Comparison of ENCODE assay signal across 8 cellular contexts in genomic region chrX:109886122-109886761, GRCh38.
DNase-seq lines count a peak whose midpoint lies in the region; ATAC-seq, FAIRE-seq and TF ChIP-seq lines count a peak whose summit lies in the region.

No MANE protein-coding gene starts in this region.

- intact Hi-C loops in head of caudate nucleus (cut with DNase I) = loop anchor here (10.0 kb wide), 1 partner anchor 171 kb away; no protein-coding TSS in a partner anchor
- intact Hi-C loops in lower leg skin (cut with DNase I; ENCODE audit: low total_unique reads) = no loop called here

- H3K4me1 ChIP-seq in BE2C = no peaks in the 10 kb centered on the region

- H3K4me3 ChIP-seq in BE2C (ENCODE audit: low read depth, low read length) (no peak overlapping the region), lower leg skin (ENCODE audit: low read depth, poor library complexity, severe bottlenecking) (no peak overlapping the region)

- TF ChIP-seq POLR2A in GM12891 (IDR thresholded peaks at IDR 0.05; ENCODE audit: low read depth, low read length) = no peak
- no peak for TF ChIP-seq POLR2A in lower leg skin (IDR thresholded peaks at IDR 0.05)

- peak; percentile 96 for FAIRE-seq in GM12891 (lab: Jason Lieb, UNC)

- H3K36me3 ChIP-seq in BE2C = no peaks in the 10 kb centered on the region

- no peaks in the 10 kb centered on the region for H3K27me3 ChIP-seq in BE2C

- ATAC-seq in GM21390 (IDR thresholded peaks at IDR 0.05; ENCODE audit: unreplicated experiment) = no peak

- H3K9me3 ChIP-seq in BE2C = no peaks in the 10 kb centered on the region

- TF ChIP-seq CTCF in BE2C (IDR thresholded peaks at IDR 0.05; ENCODE audit: low read depth, low read length) = peak; percentile 78
- TF ChIP-seq CTCF in lower leg skin (IDR thresholded peaks at IDR 0.05) = no peak

- peak; percentile 26 for DNase-seq in BE2C
- no peak for DNase-seq in GM12891 (ENCODE audit: insufficient read length, low spot score)
- DNase-seq in NCI-H2227 treated with DMSO at 0.1 percent for 48 hours (lab: John Stamatoyannopoulos, UW) = peak; percentile 36
- DNase-seq in activated T-cell treated with anti-CD3 and anti-CD28 coated beads for 48 hours (ENCODE audit: low read depth) = peak; percentile 2
- peak in 27 of 42 donors; percentile 2 to 60 (median 27) for DNase-seq in head of caudate nucleus
- DNase-seq in stimulated activated CD4-positive, alpha-beta T cell treated with anti-CD3 and anti-CD28 coated beads, Interleukin-1b, Interleukin-23, amount 100 ng/mL, for 48 hours = peak; percentile 12
- DNase-seq in lower leg skin (ENCODE audit: low spot score in 2 of 2) = no peak

- 37 to 42% methylated on average over 4 of the region's 4 CpGs for WGBS in lower leg skin, 2 donors

TF ChIP-seq in GM12891, 5 proteins besides CTCF, POLR2A, EP300 and RAD21:
- TF ChIP-seq SPI1 (IDR thresholded peaks at IDR 0.05; ENCODE audit: low read depth, low read length) (no peak), POLR2AphosphoS5 (IDR thresholded peaks at IDR 0.05; ENCODE audit: low read depth, low read length) (no peak), POU2F2 (IDR thresholded peaks at IDR 0.05; ENCODE audit: low read depth, low read length) (no peak), TAF1 (IDR thresholded peaks at IDR 0.05; ENCODE audit: low read depth, low read length) (no peak), PAX5 (IDR thresholded peaks at IDR 0.05; ENCODE audit: insufficient read depth, low read length, severe bottlenecking) (no peak)

Comparison
In these comparisons a context has a peak if more than half of its experiments do, and no peak if none do; other contexts are left out.
1. DNase-seq: peak in BE2C (single experiment), NCI-H2227 treated with DMSO at 0.1 percent for 48 hours (single experiment), activated T-cell treated with anti-CD3 and anti-CD28 coated beads for 48 hours (single experiment), head of caudate nucleus (27 of 42) and stimulated activated CD4-positive, alpha-beta T cell treated with anti-CD3 and anti-CD28 coated beads, Interleukin-1b, Interleukin-23, amount 100 ng/mL, for 48 hours (single experiment); none in GM12891 (single experiment) and lower leg skin (0 of 2).